1 cellular context compared by ENCODE assay signal in the genomic region with DNA sequence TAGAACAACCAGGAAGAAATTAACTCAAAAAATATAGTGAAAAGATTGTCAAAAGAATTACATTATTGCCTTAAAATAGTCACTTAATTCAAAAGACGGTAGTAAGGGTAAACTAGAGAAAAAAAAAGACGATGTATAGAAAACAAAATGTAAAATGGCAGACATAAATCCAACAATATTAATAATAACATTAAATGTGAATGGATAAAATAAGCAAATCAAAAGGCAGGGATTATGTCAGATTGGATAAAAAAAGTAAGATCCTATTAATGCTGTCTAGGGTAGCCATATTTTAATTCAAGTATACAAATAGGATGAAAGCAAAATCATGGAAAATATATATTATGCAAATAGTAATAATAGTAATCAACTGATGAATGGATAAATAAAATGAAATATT.
TF ChIP-seq lines count a peak whose summit lies in the region.

No MANE protein-coding gene starts in this region.

TF ChIP-seq in H1, 55 proteins besides CTCF, POLR2A, EP300 and RAD21:
- TF ChIP-seq POLR2AphosphoS5 (IDR thresholded peaks at IDR 0.05; ENCODE audit: low read depth, low read length) (no peak), JUND (IDR thresholded peaks at IDR 0.05; ENCODE audit: low read length) (no peak), FOSL1 (IDR thresholded peaks at IDR 0.05; ENCODE audit: insufficient read depth, low read depth, low read length) (no peak), JUN (IDR thresholded peaks at IDR 0.05; ENCODE audit: low read depth, low read length) (no peak), HDAC2 (IDR thresholded peaks at IDR 0.05; ENCODE audit: borderline replicate concordance in 1 of 2, low read depth in 2 of 2, low read length in 2 of 2) (no peak), TAF1 (IDR thresholded peaks at IDR 0.05; ENCODE audit: low read depth, low read length) (no peak), SP4 (IDR thresholded peaks at IDR 0.05; ENCODE audit: low read length) (no peak), EGR1 (IDR thresholded peaks at IDR 0.05; ENCODE audit: borderline replicate concordance, low read depth, low read length) (no peak), POU5F1 (IDR thresholded peaks at IDR 0.05; ENCODE audit: low read depth, low read length) (no peak), KDM4A (IDR thresholded peaks at IDR 0.05; ENCODE audit: low read depth, low read length, severe bottlenecking) (no peak), SIX5 (IDR thresholded peaks at IDR 0.05; ENCODE audit: low read depth, low read length) (no peak), CTBP2 (IDR thresholded peaks at IDR 0.05; ENCODE audit: borderline replicate concordance, insufficient read depth, insufficient read length, low read length) (no peak), SUZ12 (IDR thresholded peaks at IDR 0.05; ENCODE audit: low read length) (no peak), RXRA (IDR thresholded peaks at IDR 0.05; ENCODE audit: insufficient read depth, low read depth, low read length) (no peak)
- TF ChIP-seq, protein P1, sequence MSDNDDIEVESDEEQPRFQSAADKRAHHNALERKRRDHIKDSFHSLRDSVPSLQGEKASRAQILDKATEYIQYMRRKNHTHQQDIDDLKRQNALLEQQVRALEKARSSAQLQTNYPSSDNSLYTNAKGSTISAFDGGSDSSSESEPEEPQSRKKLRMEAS (IDR thresholded peaks at IDR 0.05) = no peak
